Comparison of ENCODE assay signal across 24 cellular contexts in genomic region chr18:22868831-22869230, GRCh38.
"Had no signal": no experiment of that assay in that cellular context is flagged by ENCODE, and none has a peak within 500 bp of the region (broad histone marks: within the 10 kb centered on the region; RNA-seq: fewer than 3 reads in every experiment).

No MANE protein-coding gene starts in this region.

- H3K27ac Mint-ChIP-seq: IgD-negative memory B cell had no signal

- H3K36me3 Mint-ChIP-seq: IgD-negative memory B cell had no signal

- FAIRE-seq: HTR-8/SVneo, K562, RCC 7860 had no signal

- H3K4me3 Mint-ChIP-seq: IgD-negative memory B cell had no signal

- DNase-seq: Kasumi-1, MV-4-11, NCI-H1048, NCI-H1105, NCI-H1417, NCI-H1436 treated with DMSO at 0.1 percent for 48 hours, NCI-H1694, NCI-H1930, NCI-H2081, NCI-H2107, NCI-H226, NCI-H446, NCI-H510A, NCI-H524 treated with DMSO at 0.1 percent for 48 hours, NCI-H69, NCI-H774, RPMI8226, SHP77 had no signal

- H3K4me3 ChIP-seq: K562 had no signal

- H3K27ac ChIP-seq: HL-60, KMS-11 had no signal
